19 cellular contexts compared by ENCODE assay signal in genomic region chr9:104802110-104802509, GRCh38.
"Had no signal": no experiment of that assay in that cellular context is flagged by ENCODE, and none has a peak within 500 bp of the region (broad histone marks: within the 10 kb centered on the region; RNA-seq: fewer than 3 reads in every experiment).

No MANE protein-coding gene starts in this region.

- H3K4me1 ChIP-seq: breast epithelium, left lung, right atrium auricular region, stomach, testis had no signal

- FAIRE-seq: kidney had no signal

- ATAC-seq: activated CD8-positive, alpha-beta T cell treated with anti-CD3 and anti-CD28 coated beads for 36 hours; effector memory CD8-positive, alpha-beta T cell; left lung had no signal

- H3K9me3 Mint-ChIP-seq: activated B cell treated with CpG ODN at 0.5 μM for 24 hours; activated CD8-positive, alpha-beta T cell treated with anti-CD3 and anti-CD28 coated beads for 36 hours; activated naive CD4-positive, alpha-beta T cell treated with anti-CD3 and anti-CD28 coated beads, Interleukin-2, amount 50 U/mL, for 24 hours; effector memory CD8-positive, alpha-beta T cell; type B pancreatic cell had no signal

- H3K9me3 ChIP-seq: adrenal gland, breast epithelium, left lung, right atrium auricular region, stomach, testis had no signal

- H3K4me3 Mint-ChIP-seq: activated B cell treated with CpG ODN at 0.5 μM for 24 hours; activated CD8-positive, alpha-beta T cell treated with anti-CD3 and anti-CD28 coated beads for 36 hours; activated naive CD4-positive, alpha-beta T cell treated with anti-CD3 and anti-CD28 coated beads, Interleukin-2, amount 50 U/mL, for 24 hours; effector memory CD8-positive, alpha-beta T cell; type B pancreatic cell had no signal

- H3K27ac ChIP-seq: breast epithelium, left lung, right atrium auricular region, stomach, testis had no signal

- H3K4me3 ChIP-seq: adrenal gland, breast epithelium, left lung, right atrium auricular region, stomach, testis had no signal

- H3K27ac Mint-ChIP-seq: activated B cell treated with CpG ODN at 0.5 μM for 24 hours; activated CD8-positive, alpha-beta T cell treated with anti-CD3 and anti-CD28 coated beads for 36 hours; activated naive CD4-positive, alpha-beta T cell treated with anti-CD3 and anti-CD28 coated beads, Interleukin-2, amount 50 U/mL, for 24 hours; effector memory CD8-positive, alpha-beta T cell; type B pancreatic cell had no signal

- H3K27me3 ChIP-seq: adrenal gland, breast epithelium, left lung, right atrium auricular region, stomach, testis had no signal

- H3K36me3 ChIP-seq: breast epithelium had no signal

- DNase-seq: activated B cell treated with CpG ODN at 0.5 μM for 24 hours; activated CD4-positive, alpha-beta T cell treated with anti-CD3 and anti-CD28 coated beads for 4 hours; activated CD8-positive, alpha-beta T cell treated with anti-CD3 and anti-CD28 coated beads for 36 hours; activated gamma-delta T cell; activated T-cell treated with anti-CD3 and anti-CD28 coated beads, Interleukin-2, amount 50 U/mL, for 48 hours; adrenal gland; effector memory CD8-positive, alpha-beta T cell; foreskin fibroblast; hypothalamus; kidney; left lung; stomach; T-helper 1 cell; T-helper 9 cell; testis had no signal

- H3K4me1 Mint-ChIP-seq: activated B cell treated with CpG ODN at 0.5 μM for 24 hours; activated naive CD4-positive, alpha-beta T cell treated with anti-CD3 and anti-CD28 coated beads, Interleukin-2, amount 50 U/mL, for 24 hours had no signal
